In genomic region chr16:59412275-59412841, GRCh38 we compare ENCODE assay signal across 2 cellular contexts.
TF ChIP-seq lines count a peak whose summit lies in the region.

No MANE protein-coding gene starts in this region.

TF ChIP-seq in SK-N-SH, 30 proteins besides CTCF, POLR2A, EP300 and RAD21 (continued from another document):
- TF ChIP-seq ZBTB33 (IDR thresholded peaks at IDR 0.05; ENCODE audit: borderline replicate concordance, low read depth) (no peak), TEAD4 (IDR thresholded peaks at IDR 0.05; ENCODE audit: borderline replicate concordance, insufficient read depth) (no peak), RCOR1 (IDR thresholded peaks at IDR 0.05; ENCODE audit: low read length) (no peak), FOXJ3 (CRISPR knock-in tag; IDR thresholded peaks at IDR 0.05) (no peak), USF2 (IDR thresholded peaks at IDR 0.05; ENCODE audit: borderline replicate concordance, low read depth, low read length) (no peak), IRF3 (IDR thresholded peaks at IDR 0.05; ENCODE audit: low read depth, low read length) (no peak), RXRA (IDR thresholded peaks at IDR 0.05; ENCODE audit: borderline replicate concordance, low read depth) (no peak), EZH2phosphoT487 (IDR thresholded peaks at IDR 0.05; ENCODE audit: borderline replicate concordance, low read depth) (no peak)

TF ChIP-seq in SK-N-SH treated with all-trans-retinoic acid at 6 μM for 48 hours, 23 proteins besides CTCF, POLR2A, EP300 and RAD21 (continued from another document):
- TF ChIP-seq CREB5 (CRISPR knock-in tag; IDR thresholded peaks at IDR 0.05; ENCODE audit: low read depth) (no peak), CSDC2 (CRISPR knock-in tag; IDR thresholded peaks at IDR 0.05) (no peak), ESRRG (CRISPR knock-in tag; IDR thresholded peaks at IDR 0.05) (no peak), OSR1 (CRISPR knock-in tag; IDR thresholded peaks at IDR 0.05) (no peak), ZC3H10 (CRISPR knock-in tag; IDR thresholded peaks at IDR 0.05) (no peak), POU6F1 (CRISPR knock-in tag; IDR thresholded peaks at IDR 0.05; ENCODE audit: borderline replicate concordance, low read depth) (no peak), ZFP3 (CRISPR knock-in tag; IDR thresholded peaks at IDR 0.05) (no peak), ARNTL (CRISPR knock-in tag; IDR thresholded peaks at IDR 0.05; ENCODE audit: borderline replicate concordance, low read depth) (no peak), BACH2 (CRISPR knock-in tag; IDR thresholded peaks at IDR 0.05; ENCODE audit: borderline replicate concordance) (no peak), GLIS3 (CRISPR knock-in tag; IDR thresholded peaks at IDR 0.05) (no peak), ZNF8 (CRISPR knock-in tag; IDR thresholded peaks at IDR 0.05) (no peak), PPARA (CRISPR knock-in tag; IDR thresholded peaks at IDR 0.05; ENCODE audit: borderline replicate concordance) (no peak), ZFP30 (CRISPR knock-in tag; IDR thresholded peaks at IDR 0.05) (no peak), TOX (CRISPR knock-in tag; IDR thresholded peaks at IDR 0.05; ENCODE audit: borderline replicate concordance) (no peak), CSRNP3 (CRISPR knock-in tag; IDR thresholded peaks at IDR 0.05) (no peak), TCF4 (CRISPR knock-in tag; IDR thresholded peaks at IDR 0.05; ENCODE audit: borderline replicate concordance) (no peak)
